Comparison of ENCODE assay signal across 1 cellular context in genomic region chr12:6866163-6866919, GRCh38.
TF ChIP-seq lines count a peak whose summit lies in the region.

No MANE protein-coding gene starts in this region.

TF ChIP-seq in GM12878, 131 proteins besides CTCF, POLR2A, EP300 and RAD21:
- TF ChIP-seq BACH1 (IDR thresholded peaks at IDR 0.05; ENCODE audit: borderline replicate concordance), result no peak
- no peak for TF ChIP-seq CREM (IDR thresholded peaks at IDR 0.05; ENCODE audit: low read depth)
- no peak for TF ChIP-seq HDAC2 (IDR thresholded peaks at IDR 0.05)
- no peak for TF ChIP-seq BHLHE40 (IDR thresholded peaks at IDR 0.05; ENCODE audit: borderline replicate concordance in 1 of 2, low read depth in 2 of 2, low read length in 1 of 2)
- no peak for TF ChIP-seq HDGF (IDR thresholded peaks at IDR 0.05)
- TF ChIP-seq SMAD5 (IDR thresholded peaks at IDR 0.05; ENCODE audit: low read depth), result no peak
- TF ChIP-seq YBX1 (IDR thresholded peaks at IDR 0.05), result no peak
- TF ChIP-seq CBFB (IDR thresholded peaks at IDR 0.05; ENCODE audit: low read depth), result no peak
- no peak for TF ChIP-seq CBX5 (IDR thresholded peaks at IDR 0.05; ENCODE audit: low read depth)
- TF ChIP-seq ZBTB33 (IDR thresholded peaks at IDR 0.05), result no peak
- no peak for TF ChIP-seq ZNF592 (IDR thresholded peaks at IDR 0.05)
- TF ChIP-seq SREBF1 (IDR thresholded peaks at IDR 0.05; ENCODE audit: low read length), result no peak
- no peak for TF ChIP-seq ATF7 (IDR thresholded peaks at IDR 0.05; ENCODE audit: low read depth)
- TF ChIP-seq FOS (IDR thresholded peaks at IDR 0.05; ENCODE audit: borderline replicate concordance, extremely low read depth, insufficient read length), result no peak
- TF ChIP-seq RELB (IDR thresholded peaks at IDR 0.05; ENCODE audit: low read depth), result no peak
- no peak for TF ChIP-seq DPF2 (IDR thresholded peaks at IDR 0.05)
- TF ChIP-seq NR2C1 (IDR thresholded peaks at IDR 0.05), result no peak
- TF ChIP-seq HCFC1 (IDR thresholded peaks at IDR 0.05; ENCODE audit: low read length), result no peak
- no peak for TF ChIP-seq IRF3 (IDR thresholded peaks at IDR 0.05)
